ENCODE assay signal across 20 cellular contexts in genomic region chr10:132610071-132610701, GRCh38.
DNase-seq lines count a peak whose midpoint lies in the region; ATAC-seq, FAIRE-seq and TF ChIP-seq lines count a peak whose summit lies in the region.
"Had no signal": no experiment of that assay in that cellular context is flagged by ENCODE, and none has a peak within 500 bp of the region (broad histone marks: within the 10 kb centered on the region; RNA-seq: fewer than 3 reads in every experiment).

No MANE protein-coding gene starts in this region.

- no peak overlapping the region for H3K9ac ChIP-seq in kidney (ENCODE audit: low read length in 2 of 2)
- no peak overlapping the region for H3K9ac ChIP-seq in trophoblast cell (ENCODE audit: low read length)
- H3K9ac ChIP-seq: BLaER1 had no signal

- H2BK120ac ChIP-seq in trophoblast cell (ENCODE audit: insufficient read depth, low read length, poor library complexity) = no peak overlapping the region

- H3K36me3 Mint-ChIP-seq in WTC11 = no peaks in the 10 kb centered on the region

- no peak overlapping the region for H2BK12ac ChIP-seq in trophoblast cell (ENCODE audit: low read length)

- H3K27ac Mint-ChIP-seq in WTC11 = no peak overlapping the region
- H3K27ac Mint-ChIP-seq: GM23338 had no signal

- H3K23ac ChIP-seq in trophoblast cell (ENCODE audit: low read length) = no peak overlapping the region

- H2BK5ac ChIP-seq in trophoblast cell (ENCODE audit: low read depth, low read length, poor library complexity) = no peak overlapping the region

- CTCF ChIA-PET in WTC11 (lab: Charles Lee) = no interaction called here

- ATAC-seq in WTC11 = no peak
- ATAC-seq: GM23338 had no signal

- no peaks in the 10 kb centered on the region for H3K9me3 Mint-ChIP-seq in WTC11
- H3K9me3 Mint-ChIP-seq: CD8-positive, alpha-beta memory T cell; GM23338 had no signal

- no peak overlapping the region for H3K18ac ChIP-seq in trophoblast cell (ENCODE audit: low read length)

- POLR2A ChIA-PET in WTC11 (lab: Charles Lee) = interaction anchor here (0.7 kb wide), 1 partner anchor 202 kb away, joined by 7 read pairs; no protein-coding TSS in a partner anchor

- no peaks in the 10 kb centered on the region for H3K79me2 ChIP-seq in trophoblast cell (ENCODE audit: control insufficient read depth, insufficient read depth, low read length, poor library complexity)

- no peak overlapping the region for H4K8ac ChIP-seq in trophoblast cell (ENCODE audit: low read depth, low read length)

- H3K27me3 ChIP-seq in sigmoid colon (no peaks in the 10 kb centered on the region), trophoblast cell (ENCODE audit: insufficient read depth, low read length) (no peaks in the 10 kb centered on the region)
- H3K27me3 ChIP-seq: BLaER1 had no signal

- no peak for TF ChIP-seq POLR2A in sigmoid colon (IDR thresholded peaks at IDR 0.05)

- H3K14ac ChIP-seq in trophoblast cell (ENCODE audit: low read length) = no peak overlapping the region

- H3K4me1 Mint-ChIP-seq in WTC11 = peaks cover 2% of the 10 kb centered on the region; the same call in 1 of the 2 replicates

- H3K4me2 ChIP-seq in trophoblast cell (ENCODE audit: low read length) = no peak overlapping the region
- H3K4me2 ChIP-seq: BLaER1, GM23338 had no signal

- H3K9me3 ChIP-seq in kidney (ENCODE audit: control insufficient read depth in 1 of 2, low read length in 2 of 2) = no peaks in the 10 kb centered on the region
- H3K9me3 ChIP-seq in sigmoid colon = no peaks in the 10 kb centered on the region
- peaks cover 2% of the 10 kb centered on the region for H3K9me3 ChIP-seq in trophoblast cell (ENCODE audit: insufficient read depth, low read depth, low read length)
- H3K9me3 ChIP-seq: BLaER1 had no signal

- 93% methylated on average over 20 of the region's 20 CpGs for WGBS in sigmoid colon, 2 donors
- WGBS in trophoblast cell (ENCODE audit: extremely low coverage, insufficient coverage, insufficient read length) = no CpG with 5 or more reads among the region's 20 CpGs

- no peak overlapping the region for H2AK5ac ChIP-seq in trophoblast cell (ENCODE audit: low read length)

- H4K12ac ChIP-seq in trophoblast cell (ENCODE audit: low read depth, low read length) = no peak overlapping the region

- H2AFZ ChIP-seq in trophoblast cell (ENCODE audit: insufficient read depth, low read length, poor library complexity) = no peak overlapping the region
- H2AFZ ChIP-seq: GM23338 had no signal

- TF ChIP-seq EP300 in sigmoid colon (IDR thresholded peaks at IDR 0.05) = no peak

- FAIRE-seq in kidney (lab: Jason Lieb, UNC) = no peak
- FAIRE-seq: D721Med, RCC 7860 had no signal

- TF ChIP-seq CTCF in WTC11 (IDR thresholded peaks at IDR 0.05) = no peak
- no peak for TF ChIP-seq CTCF in kidney (IDR thresholded peaks at IDR 0.05; ENCODE audit: borderline replicate concordance, extremely low read depth, insufficient read depth)
- TF ChIP-seq CTCF in sigmoid colon (IDR thresholded peaks at IDR 0.05) = no peak

- H3K27ac ChIP-seq in kidney (ENCODE audit: low read depth in 2 of 2, low read length in 2 of 2) (no peak overlapping the region), sigmoid colon (no peak overlapping the region), caudate nucleus (ENCODE audit: low read depth, low read length) (no peak overlapping the region), trophoblast cell (ENCODE audit: low read depth, low read length) (no peak overlapping the region)
- H3K27ac ChIP-seq: 22Rv1, BLaER1 had no signal

- H3K4me1 ChIP-seq in kidney (ENCODE audit: control insufficient read depth in 1 of 2, insufficient read depth in 1 of 2, low read depth in 1 of 2, low read length in 2 of 2) = peaks cover 0 to 17% of the 10 kb centered on the region in 2 donors
- peaks cover 0 to 68% (median 60%) of the 10 kb centered on the region in 4 donors for H3K4me1 ChIP-seq in sigmoid colon
- peaks cover 0 to 10% of the 10 kb centered on the region in 2 experiments for H3K4me1 ChIP-seq in trophoblast cell (ENCODE audit: control insufficient read depth in 1 of 2, insufficient read depth in 2 of 2, low read length in 2 of 2)

- no peak overlapping the region for H3K4ac ChIP-seq in trophoblast cell (ENCODE audit: low read depth, low read length)

- no peaks in the 10 kb centered on the region for H3K79me1 ChIP-seq in trophoblast cell (ENCODE audit: low read length)

- peak; percentile 13 for DNase-seq in activated T-cell treated with anti-CD3 and anti-CD28 coated beads, Interleukin-2, amount 50 U/mL, for 1 hour
- DNase-seq in activated T-cell treated with anti-CD3 and anti-CD28 coated beads, Interleukin-2, amount 50 U/mL, for 48 hours = no peak
- peak; percentile 7 for DNase-seq in WTC11 (ENCODE audit: low spot score)
- DNase-seq in kidney = peak; percentile 59
- peak; percentile 61 for DNase-seq in sigmoid colon
- no peak for DNase-seq in stimulated activated CD4-positive, alpha-beta T cell treated with anti-CD3 and anti-CD28 coated beads, Interleukin-4, amount 100 ng/mL, for 1 hour
- DNase-seq in caudate nucleus (lab: John Stamatoyannopoulos, UW) = no peak
- no peak for DNase-seq in trophoblast cell
- DNase-seq: DMS79, KBM-7, NCI-H1417 treated with DMSO at 0.1 percent for 48 hours, NCI-H1930, NCI-H446, NCI-H69 had no signal

- no peaks in the 10 kb centered on the region for H3K36me3 ChIP-seq in kidney (ENCODE audit: control insufficient read depth in 1 of 2, insufficient read depth in 2 of 2, low read length in 2 of 2)
- peaks cover 0 to 4% (median 0%) of the 10 kb centered on the region in 4 donors for H3K36me3 ChIP-seq in sigmoid colon
- H3K36me3 ChIP-seq in trophoblast cell (ENCODE audit: control insufficient read depth in 1 of 2, insufficient read depth in 2 of 2, low read length in 2 of 2) = peaks cover 3 to 4% of the 10 kb centered on the region in 2 experiments

- intact Hi-C loops in kidney (cut with DNase I) = no loop called here
- intact Hi-C loops in sigmoid colon (cut with DNase I) = no loop called here

- no peak overlapping the region for H4K91ac ChIP-seq in trophoblast cell (ENCODE audit: low read depth, low read length)

- H3K27me3 Mint-ChIP-seq in WTC11 (ENCODE audit: low read depth) = no peaks in the 10 kb centered on the region; the same call in 1 of the 2 replicates
- H3K27me3 Mint-ChIP-seq: CD8-positive, alpha-beta memory T cell had no signal

- no peak overlapping the region for H3K4me3 Mint-ChIP-seq in WTC11
- H3K4me3 Mint-ChIP-seq: CD8-positive, alpha-beta memory T cell; GM23338 had no signal

- H3K4me3 ChIP-seq in kidney (ENCODE audit: low read length in 2 of 2) = no peak overlapping the region
- H3K4me3 ChIP-seq in sigmoid colon = no peak overlapping the region
- no peak overlapping the region for H3K4me3 ChIP-seq in trophoblast cell (ENCODE audit: low read depth, low read length)
- H3K4me3 ChIP-seq: BLaER1, GM23338 had no signal

TF ChIP-seq in WTC11, 78 proteins besides CTCF, POLR2A, EP300 and RAD21 (continues in another document):
- TF ChIP-seq NR3C1 (CRISPR knock-in tag; conservative IDR thresholded peaks at IDR 0.05; ENCODE audit: low read depth) (no peak), ATF2 (CRISPR knock-in tag; IDR thresholded peaks at IDR 0.05; ENCODE audit: borderline replicate concordance, low read depth) (no peak), EMX1 (CRISPR knock-in tag; IDR thresholded peaks at IDR 0.05) (no peak), CREM (CRISPR knock-in tag; IDR thresholded peaks at IDR 0.05) (no peak), KAT7 (CRISPR knock-in tag; IDR thresholded peaks at IDR 0.05; ENCODE audit: borderline replicate concordance) (no peak), ZNF121 (CRISPR knock-in tag; IDR thresholded peaks at IDR 0.05) (no peak), HMGXB4 (CRISPR knock-in tag; IDR thresholded peaks at IDR 0.05) (no peak), FOXK1 (CRISPR knock-in tag; IDR thresholded peaks at IDR 0.05) (no peak), IRF1 (CRISPR knock-in tag; IDR thresholded peaks at IDR 0.05) (no peak), IRF2 (CRISPR knock-in tag; IDR thresholded peaks at IDR 0.05; ENCODE audit: borderline replicate concordance, low read depth) (no peak), SMAD4 (CRISPR knock-in tag; IDR thresholded peaks at IDR 0.05) (no peak)

Comparison
In these comparisons a context has a peak if more than half of its experiments do, and no peak if none do; other contexts are left out.
1. DNase-seq: peak in activated T-cell treated with anti-CD3 and anti-CD28 coated beads, Interleukin-2, amount 50 U/mL, for 1 hour (single experiment), WTC11 (single experiment), kidney (single experiment) and sigmoid colon (single experiment); none in activated T-cell treated with anti-CD3 and anti-CD28 coated beads, Interleukin-2, amount 50 U/mL, for 48 hours (0 of 2), stimulated activated CD4-positive, alpha-beta T cell treated with anti-CD3 and anti-CD28 coated beads, Interleukin-4, amount 100 ng/mL, for 1 hour (single experiment), caudate nucleus (0 of 61) and trophoblast cell (0 of 2).